ENCODE assay signal across 13 cellular contexts in genomic region chr6:78614961-78615360, GRCh38.
A peak's percentile ranks its signal among the peaks of the same experiment; 100 is the strongest.
DNase-seq lines count a peak whose midpoint lies in the region; ATAC-seq, FAIRE-seq and TF ChIP-seq lines count a peak whose summit lies in the region.
"Had no signal": no experiment of that assay in that cellular context is flagged by ENCODE, and none has a peak within 500 bp of the region (broad histone marks: within the 10 kb centered on the region; RNA-seq: fewer than 3 reads in every experiment).

No MANE protein-coding gene starts in this region.

- ATAC-seq in GM18498 (IDR thresholded peaks at IDR 0.05; ENCODE audit: unreplicated experiment) (peak; percentile 61), GM19452 (IDR thresholded peaks at IDR 0.05; ENCODE audit: unreplicated experiment) (peak; percentile 33), HG02870 (IDR thresholded peaks at IDR 0.05; ENCODE audit: unreplicated experiment) (peak; percentile 12), HG03520 (IDR thresholded peaks at IDR 0.05; ENCODE audit: unreplicated experiment) (peak; percentile 30)
- ATAC-seq: upper lobe of right lung had no signal

- no peaks in the 10 kb centered on the region for H3K27me3 ChIP-seq in stomach
- H3K27me3 ChIP-seq: upper lobe of right lung had no signal

- no peaks in the 10 kb centered on the region for H3K9me3 ChIP-seq in stomach
- H3K9me3 ChIP-seq: upper lobe of right lung had no signal

- H3K36me3 ChIP-seq in stomach, result no peaks in the 10 kb centered on the region
- H3K36me3 ChIP-seq: upper lobe of right lung had no signal

- no peak for TF ChIP-seq EP300 in stomach (IDR thresholded peaks at IDR 0.05)

- no peak for TF ChIP-seq POLR2A in H54 (IDR thresholded peaks at IDR 0.05; ENCODE audit: low read depth, low read length)
- no peak for TF ChIP-seq POLR2A in stomach (IDR thresholded peaks at IDR 0.05)

- intact Hi-C loops in stomach (cut with DNase I; ENCODE audit: low total_unique reads), result no loop called here

- no peak overlapping the region for H3K27ac ChIP-seq in stomach
- H3K27ac ChIP-seq: upper lobe of right lung had no signal

- no peak for TF ChIP-seq CTCF in stomach (IDR thresholded peaks at IDR 0.05)

- 0 to 79% (median 42%) methylated on average over 1 of the region's 1 CpG for WGBS in stomach, 5 donors

- DNase-seq in H54 (ENCODE audit: insufficient read length, low spot score) (no peak), stomach (no peak), NCI-H524 treated with DMSO at 0.1 percent for 48 hours (lab: John Stamatoyannopoulos, UW) (no peak)
- DNase-seq in activated CD4-positive, CD25-positive, alpha-beta regulatory T cell (lab: John Stamatoyannopoulos, UW), result no peak
- DNase-seq: activated naive CD4-positive, alpha-beta T cell treated with Interleukin-2 at 50 U/mL for 16 hours; Karpas-422; NCI-H2029 treated with DMSO at 0.1 percent for 48 hours; SIG-M5; upper lobe of right lung had no signal

- no peaks in the 10 kb centered on the region for H3K4me1 ChIP-seq in stomach
- H3K4me1 ChIP-seq: upper lobe of right lung had no signal

- no peak overlapping the region for H3K4me3 ChIP-seq in stomach
- H3K4me3 ChIP-seq: upper lobe of right lung had no signal

- FAIRE-seq in H54 (lab: Jason Lieb, UNC), result no peak
